21 cellular contexts compared by ENCODE assay signal in the genomic region with DNA sequence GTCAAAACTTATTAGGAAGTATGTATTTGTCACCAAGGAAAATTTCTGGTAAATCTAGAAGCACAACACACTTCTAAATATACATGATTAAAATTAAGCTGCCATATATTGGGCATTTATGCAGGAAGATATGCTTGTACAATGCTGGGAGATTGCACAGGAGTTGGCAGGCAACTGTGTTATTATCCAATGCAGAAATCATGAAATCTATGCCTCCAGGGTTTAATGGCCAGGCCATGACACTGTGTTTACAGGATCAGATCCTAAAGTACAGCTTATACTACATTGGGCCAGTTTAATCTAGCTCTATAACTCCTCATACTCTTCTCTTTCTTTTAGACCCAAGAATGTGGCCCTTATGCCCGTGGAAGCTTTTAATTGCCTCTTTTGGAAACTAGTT.
DNase-seq lines count a peak whose midpoint lies in the region; ATAC-seq and TF ChIP-seq lines count a peak whose summit lies in the region.
"Had no signal": no experiment of that assay in that cellular context is flagged by ENCODE, and none has a peak within 500 bp of the region (broad histone marks: within the 10 kb centered on the region; RNA-seq: fewer than 3 reads in every experiment).

No MANE protein-coding gene starts in this region.

- no peaks in the 10 kb centered on the region for H3K9me2 ChIP-seq in SK-N-SH

- H3K4me3 ChIP-seq in SK-N-SH (ENCODE audit: low read depth in 2 of 2, low read length in 1 of 2) (no peak overlapping the region), MG63 (no peak overlapping the region), adipocyte (ENCODE audit: low read length) (no peak overlapping the region), osteoblast (ENCODE audit: insufficient read depth, low read length) (no peak overlapping the region)
- H3K4me3 ChIP-seq: HAP-1 had no signal

- no peak overlapping the region for H3K27ac Mint-ChIP-seq in activated naive CD4-positive, alpha-beta T cell treated with anti-CD3 and anti-CD28 coated beads for 36 hours
- H3K27ac Mint-ChIP-seq: CD4-positive, alpha-beta memory T cell; HFFc6 had no signal

- H3K9ac ChIP-seq in SK-N-SH (no peak overlapping the region), adipocyte (ENCODE audit: low read length) (no peak overlapping the region)

- H3K27me3 Mint-ChIP-seq in activated naive CD4-positive, alpha-beta T cell treated with anti-CD3 and anti-CD28 coated beads for 36 hours (ENCODE audit: low read depth) = no peaks in the 10 kb centered on the region
- H3K27me3 Mint-ChIP-seq: CD4-positive, alpha-beta memory T cell had no signal

- no peaks in the 10 kb centered on the region for H3F3A ChIP-seq in SK-N-SH (replicated peaks; ENCODE audit: insufficient read depth)

- H3K27me3 ChIP-seq in SK-N-SH (ENCODE audit: insufficient read depth) (no peaks in the 10 kb centered on the region), MG63 (no peaks in the 10 kb centered on the region), adipocyte (replicated peaks; ENCODE audit: control insufficient read depth, insufficient read depth, low read length) (no peaks in the 10 kb centered on the region), osteoblast (ENCODE audit: insufficient read depth, low read length) (no peaks in the 10 kb centered on the region)

- TF ChIP-seq CTCF in SK-N-SH (IDR thresholded peaks at IDR 0.05) (no peak), osteoblast (IDR thresholded peaks at IDR 0.05; ENCODE audit: extremely low read depth, low read depth, low read length) (no peak)

- TF ChIP-seq RAD21 in SK-N-SH (IDR thresholded peaks at IDR 0.05; ENCODE audit: low read length) = no peak

- H3K9me3 ChIP-seq in SK-N-SH (no peaks in the 10 kb centered on the region), MG63 (no peaks in the 10 kb centered on the region), adipocyte (ENCODE audit: control insufficient read depth, low read length) (no peaks in the 10 kb centered on the region), osteoblast (ENCODE audit: low read depth, low read length) (no peaks in the 10 kb centered on the region)
- H3K9me3 ChIP-seq: HAP-1 had no signal

- 74% methylated on average over 1 of the region's 1 CpG for WGBS in SK-N-SH (ENCODE audit: low lambda C conversion rate)

- H3K27ac ChIP-seq in SK-N-SH (ENCODE audit: low read depth in 2 of 2, low read length in 1 of 2) (no peak overlapping the region), osteoblast (ENCODE audit: low read depth, low read length) (no peak overlapping the region)
- H3K27ac ChIP-seq: 22Rv1 had no signal

- intact Hi-C loops in activated naive CD4-positive, alpha-beta T cell treated with anti-CD3 and anti-CD28 coated beads for 36 hours (cut with micrococcal nuclease) = no loop called here

- H3K4me2 ChIP-seq in SK-N-SH = no peak overlapping the region
- H3K4me2 ChIP-seq in osteoblast (ENCODE audit: insufficient read depth, low read length) = no peak overlapping the region

- no peak for ATAC-seq in SK-N-SH treated with all-trans-retinoic acid at 6 μM for 48 hours

- no peak overlapping the region for H2AFZ ChIP-seq in SK-N-SH (ENCODE audit: low read depth)
- peak overlapping the region; percentile 24 for H2AFZ ChIP-seq in osteoblast (ENCODE audit: low read length)

- no peaks in the 10 kb centered on the region for H3K36me3 ChIP-seq in SK-N-SH (replicated peaks in 1 of 2; ENCODE audit: control insufficient read depth in 1 of 2, insufficient read depth in 2 of 2, low read length in 1 of 2)
- H3K36me3 ChIP-seq in MG63 = no peaks in the 10 kb centered on the region
- no peaks in the 10 kb centered on the region for H3K36me3 ChIP-seq in adipocyte (ENCODE audit: control insufficient read depth, insufficient read depth, low read length, severe bottlenecking)
- no peaks in the 10 kb centered on the region for H3K36me3 ChIP-seq in osteoblast (ENCODE audit: insufficient read depth, low read length)
- H3K36me3 ChIP-seq: HAP-1 had no signal

- H3K9me3 Mint-ChIP-seq in activated naive CD4-positive, alpha-beta T cell treated with anti-CD3 and anti-CD28 coated beads for 36 hours = no peaks in the 10 kb centered on the region
- H3K9me3 Mint-ChIP-seq: CD4-positive, alpha-beta memory T cell; HFFc6 had no signal

- H3K79me2 ChIP-seq in SK-N-SH (ENCODE audit: insufficient read depth) = no peaks in the 10 kb centered on the region; the same call in 1 of the 2 replicates
- no peaks in the 10 kb centered on the region for H3K79me2 ChIP-seq in osteoblast (ENCODE audit: insufficient read depth, low read length)

- TF ChIP-seq EP300 in SK-N-SH (IDR thresholded peaks at IDR 0.05; ENCODE audit: borderline replicate concordance in 1 of 2, low read depth in 1 of 2, low read length in 1 of 2) = peak in 1 of 2 experiments; percentile 62; a peak in 2 of 4 replicates

- H3K4me1 ChIP-seq in SK-N-SH (ENCODE audit: control insufficient read depth in 1 of 2, insufficient read depth in 2 of 2, low read depth in 1 of 2, low read length in 1 of 2) (peaks cover 0 to under 1% of the 10 kb centered on the region in 2 experiments; a peak in 2 of 4 replicates), adipocyte (ENCODE audit: control insufficient read depth, insufficient read depth, low read length) (no peaks in the 10 kb centered on the region), osteoblast (ENCODE audit: insufficient read depth, low read length) (no peaks in the 10 kb centered on the region)

- POLR2A ChIA-PET in SK-N-SH (lab: Yijun Ruan, JAX) = no interaction called here

- H3K36me3 Mint-ChIP-seq in activated naive CD4-positive, alpha-beta T cell treated with anti-CD3 and anti-CD28 coated beads for 36 hours (ENCODE audit: low read depth) = no peaks in the 10 kb centered on the region
- H3K36me3 Mint-ChIP-seq: CD4-positive, alpha-beta memory T cell had no signal

- DNase-seq in SK-N-SH = peak; percentile 48
- peak; percentile 3 for DNase-seq in MG63
- peak; percentile 21 for DNase-seq in adipocyte (ENCODE audit: low read depth)
- no peak for DNase-seq in osteoblast (ENCODE audit: insufficient read length, low spot score, missing footprints)
- no peak for DNase-seq in activated naive CD4-positive, alpha-beta T cell treated with anti-CD3 and anti-CD28 coated beads for 36 hours
- no peak for DNase-seq in NCI-H1436 treated with DMSO at 0.1 percent for 48 hours (lab: John Stamatoyannopoulos, UW)
- no peak for DNase-seq in cerebellar nuclear complex (lab: John Stamatoyannopoulos, UW)
- DNase-seq: ACHN; AML-193; C1 segment of cervical spinal cord; Calu3; CD4-positive, alpha-beta memory T cell; COR-L47; DMS53; DMS79 treated with DMSO at 0.1 percent for 48 hours; GF-D8; GOT3; HFFc6 had no signal

- H4K20me1 ChIP-seq in SK-N-SH (ENCODE audit: insufficient read depth) (no peaks in the 10 kb centered on the region), osteoblast (ENCODE audit: insufficient read depth, low read length) (no peaks in the 10 kb centered on the region)

- CTCF ChIA-PET in SK-N-SH (lab: Yijun Ruan, JAX) = interaction anchor here (1.0 to 1.3 kb wide), 3 partner anchors 56 to 564 kb away, joined by 3 read pairs; no protein-coding TSS in a partner anchor
- CTCF ChIA-PET in activated naive CD4-positive, alpha-beta T cell treated with anti-CD3 and anti-CD28 coated beads for 36 hours (lab: Charles Lee) = no interaction called here

- H3K4me1 Mint-ChIP-seq in activated naive CD4-positive, alpha-beta T cell treated with anti-CD3 and anti-CD28 coated beads for 36 hours (ENCODE audit: low read depth) = no peaks in the 10 kb centered on the region
- H3K4me1 Mint-ChIP-seq: CD4-positive, alpha-beta memory T cell had no signal

- no peak overlapping the region for H3K4me3 Mint-ChIP-seq in activated naive CD4-positive, alpha-beta T cell treated with anti-CD3 and anti-CD28 coated beads for 36 hours
- H3K4me3 Mint-ChIP-seq: CD4-positive, alpha-beta memory T cell; HFFc6 had no signal

TF ChIP-seq in SK-N-SH, 30 proteins besides CTCF, POLR2A, EP300 and RAD21 (continues in another document):
- TF ChIP-seq NRF1 (IDR thresholded peaks at IDR 0.05; ENCODE audit: low read depth, low read length) (no peak), FOSL2 (IDR thresholded peaks at IDR 0.05; ENCODE audit: borderline replicate concordance, low read depth) (no peak), GATA2 (CRISPR knock-in tag; IDR thresholded peaks at IDR 0.05) (peak; percentile 79)
- TF ChIP-seq, protein P1, sequence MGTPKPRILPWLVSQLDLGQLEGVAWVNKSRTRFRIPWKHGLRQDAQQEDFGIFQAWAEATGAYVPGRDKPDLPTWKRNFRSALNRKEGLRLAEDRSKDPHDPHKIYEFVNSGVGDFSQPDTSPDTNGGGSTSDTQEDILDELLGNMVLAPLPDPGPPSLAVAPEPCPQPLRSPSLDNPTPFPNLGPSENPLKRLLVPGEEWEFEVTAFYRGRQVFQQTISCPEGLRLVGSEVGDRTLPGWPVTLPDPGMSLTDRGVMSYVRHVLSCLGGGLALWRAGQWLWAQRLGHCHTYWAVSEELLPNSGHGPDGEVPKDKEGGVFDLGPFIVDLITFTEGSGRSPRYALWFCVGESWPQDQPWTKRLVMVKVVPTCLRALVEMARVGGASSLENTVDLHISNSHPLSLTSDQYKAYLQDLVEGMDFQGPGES (IDR thresholded peaks at IDR 0.05; ENCODE audit: low read depth, low read length) = no peak

TF ChIP-seq in SK-N-SH treated with all-trans-retinoic acid at 6 μM for 48 hours, 23 proteins besides CTCF, POLR2A, EP300 and RAD21 (continues in another document):
- TF ChIP-seq GLIS3 (CRISPR knock-in tag; IDR thresholded peaks at IDR 0.05) = no peak
- no peak for TF ChIP-seq TCF4 (CRISPR knock-in tag; IDR thresholded peaks at IDR 0.05; ENCODE audit: borderline replicate concordance)
- TF ChIP-seq RARB (CRISPR knock-in tag; IDR thresholded peaks at IDR 0.05) = no peak
- no peak for TF ChIP-seq OSR1 (CRISPR knock-in tag; IDR thresholded peaks at IDR 0.05)
- no peak for TF ChIP-seq ZFP30 (CRISPR knock-in tag; IDR thresholded peaks at IDR 0.05)

Comparison
In these comparisons a context has a peak if more than half of its experiments do, and no peak if none do; other contexts are left out.
1. DNase-seq: peak in SK-N-SH (single experiment), MG63 (single experiment) and adipocyte (single experiment); none in osteoblast (single experiment), activated naive CD4-positive, alpha-beta T cell treated with anti-CD3 and anti-CD28 coated beads for 36 hours (single experiment), NCI-H1436 treated with DMSO at 0.1 percent for 48 hours (single experiment) and cerebellar nuclear complex (0 of 2).